Comparison of ENCODE assay signal across 8 cellular contexts in genomic region chr11:46295312-46295995, GRCh38. TPM values are rescaled to one million over a fixed set of nuclear protein-coding genes. Genes with fewer than 3 reads are reported as not detected.
DNase-seq lines count a peak whose midpoint lies in the region; ATAC-seq and TF ChIP-seq lines count a peak whose summit lies in the region.

No MANE protein-coding gene starts in this region.

- dilution Hi-C loops in mammary epithelial cell (cut with HindIII; ENCODE audit: low sequenced_read_pairs), result no loop called here

- peak overlapping the region; percentile 78 for H2AFZ ChIP-seq in mammary epithelial cell (ENCODE audit: low read depth, low read length)

- H3K36me3 ChIP-seq in mammary epithelial cell (ENCODE audit: insufficient read depth, low read length), result no peaks in the 10 kb centered on the region

- peaks cover 5% of the 10 kb centered on the region for H3K27me3 ChIP-seq in mammary epithelial cell (ENCODE audit: insufficient read depth, low read length)

- H3K4me3 ChIP-seq in AG09309 (ENCODE audit: control insufficient read depth, low read depth, low read length), result peak overlapping the region; percentile 42
- no peak overlapping the region for H3K4me3 ChIP-seq in NB4 (ENCODE audit: low read depth, low read length)
- peak overlapping the region; percentile 15 to 54 (median 42) for H3K4me3 ChIP-seq in mammary epithelial cell (replicated peaks in 1 of 3; ENCODE audit: insufficient read depth in 1 of 3, low read depth in 2 of 3, low read length in 3 of 3)

- peak overlapping the region; percentile 98 for H3K4me2 ChIP-seq in mammary epithelial cell (ENCODE audit: insufficient read depth, low read depth, low read length)

- H3K79me2 ChIP-seq in mammary epithelial cell (ENCODE audit: insufficient read depth, low read length), result no peaks in the 10 kb centered on the region

- peak; percentile 17 for TF ChIP-seq POLR2A in NB4 (IDR thresholded peaks at IDR 0.05; ENCODE audit: extremely low read depth, insufficient read length)

- H3K27ac ChIP-seq in mammary epithelial cell (ENCODE audit: insufficient read depth, low read depth, low read length), result no peak overlapping the region

- no peaks in the 10 kb centered on the region for H3K9me3 ChIP-seq in mammary epithelial cell (replicated peaks; ENCODE audit: insufficient read depth, low read length)

- WGBS in mammary epithelial cell (ENCODE audit: low coverage, missing lambda C conversion rate), result 5% methylated on average over 19 of the region's 58 CpGs

- H3K4me1 ChIP-seq in mammary epithelial cell (ENCODE audit: insufficient read depth, low read length), result peaks cover 20% of the 10 kb centered on the region

- intact Hi-C loops in mammary epithelial cell (cut with micrococcal nuclease), result no loop called here

- H3K9ac ChIP-seq in mammary epithelial cell (ENCODE audit: insufficient read depth, low read length), result no peak overlapping the region

- DNase-seq in AG09309 (ENCODE audit: low read depth) (no peak), NB4 (ENCODE audit: low read depth) (peak; percentile 78), mammary epithelial cell (peak; percentile 64), inferior parietal cortex (ENCODE audit: extremely low spot score) (peak; percentile 74), HT-29 (ENCODE audit: low spot score) (no peak)
- DNase-seq in activated CD4-positive, CD25-positive, alpha-beta regulatory T cell (lab: John Stamatoyannopoulos, UW), result peak; percentile 31 to 58 (median 48)
- DNase-seq in stimulated activated CD4-positive, alpha-beta T cell treated with anti-CD3 and anti-CD28 coated beads, Interleukin-12 subunit alpha, Interleukin-12 subunit beta, amount 100 ng/mL, for 4 hours, result peak; percentile 71

- CTCF ChIA-PET in mammary epithelial cell (lab: Charles Lee; ENCODE audit: low non-redundant PET), result interaction anchor here (0.6 kb wide), 1 partner anchor 58 kb away, joined by 3 read pairs; no protein-coding TSS in a partner anchor

- ATAC-seq in GM19395 (IDR thresholded peaks at IDR 0.05; ENCODE audit: unreplicated experiment), result peak; percentile 74

- TF ChIP-seq CTCF in AG09309 (IDR thresholded peaks at IDR 0.05; ENCODE audit: control insufficient read depth, insufficient read depth, low read depth, low read length, missing control alignments) (no peak), NB4 (IDR thresholded peaks at IDR 0.05; ENCODE audit: low read depth, low read length) (no peak), mammary epithelial cell (conservative IDR thresholded peaks at IDR 0.05 in 1 of 2, IDR thresholded peaks at IDR 0.05 in 1 of 2; ENCODE audit: extremely low read depth in 1 of 2, insufficient read depth in 1 of 2, low read depth in 1 of 2, low read length in 2 of 2) (no peak)

- no TSS peak for BruUV-seq in mammary epithelial cell (replicated peaks; lab: Mats Ljungman, UMichigan)

- in situ Hi-C loops in mammary epithelial cell (cut with MboI; ENCODE audit: low sequenced_read_pairs in 2 of 2), result no loop called here

- no peaks in the 10 kb centered on the region for H4K20me1 ChIP-seq in mammary epithelial cell (ENCODE audit: insufficient read depth, low read length)

RNA-seq across cellular contexts. Expression of gene CREB3L1, which starts 18.0 kb away (rescaled TPM):
- total RNA-seq in mammary epithelial cell, result under 1 TPM in 1 of 2 donors, not detected in 1; 0.17 TPM
- not detected for polyA plus RNA-seq in mammary epithelial cell
- not detected for polyA minus RNA-seq in mammary epithelial cell
- 50.1 and 64.2 TPM in 2 replicates for total RNA-seq in HT-29 (2014; rRNA removed; shearing (Covaris generic))

RNA-seq across cellular contexts. Expression of gene DGKZ, which starts 51.8 kb away (rescaled TPM):
- 10 to 100 TPM; 80.7 to 83.6 TPM for total RNA-seq in mammary epithelial cell
- 71.3 TPM for polyA plus RNA-seq in mammary epithelial cell
- 90.3 TPM for polyA minus RNA-seq in mammary epithelial cell
- total RNA-seq in HT-29 (2014; rRNA removed; shearing (Covaris generic)), result 190 and 194 TPM in 2 replicates

Comparison
In these comparisons a context has a peak if more than half of its experiments do, and no peak if none do; other contexts are left out.
1. DNase-seq: peak in NB4 (single experiment), activated CD4-positive, CD25-positive, alpha-beta regulatory T cell (4 of 4), mammary epithelial cell (single experiment), inferior parietal cortex (single experiment) and stimulated activated CD4-positive, alpha-beta T cell treated with anti-CD3 and anti-CD28 coated beads, Interleukin-12 subunit alpha, Interleukin-12 subunit beta, amount 100 ng/mL, for 4 hours (single experiment); none in AG09309 (single experiment) and HT-29 (single experiment).
2. RNA of gene CREB3L1, which starts 18.0 kb away (total RNA-seq): 50.1 to 64.2 TPM in HT-29; 0.17 TPM in mammary epithelial cell; every median in the first group is over 10 times any median in the second.